Comparison of ENCODE assay signal across 17 cellular contexts in genomic region chr19:48495391-48495790, GRCh38. TPM values are rescaled to one million over a fixed set of nuclear protein-coding genes. Genes with fewer than 3 reads are reported as not detected.
DNase-seq lines count a peak whose midpoint lies in the region; ATAC-seq and TF ChIP-seq lines count a peak whose summit lies in the region.
"Had no signal": no experiment of that assay in that cellular context is flagged by ENCODE, and none has a peak within 500 bp of the region (broad histone marks: within the 10 kb centered on the region; RNA-seq: fewer than 3 reads in every experiment).

No MANE protein-coding gene starts in this region.

- no peak for TF ChIP-seq POLR2A in testis (IDR thresholded peaks at IDR 0.05)

- H3K36me3 ChIP-seq in testis (ENCODE audit: low read depth, missing control alignments) (no peaks in the 10 kb centered on the region), Karpas-422 (ENCODE audit: insufficient read depth, low read length) (no peaks in the 10 kb centered on the region)
- H3K36me3 ChIP-seq: lower lobe of right lung had no signal

- no peaks in the 10 kb centered on the region for H3K79me2 ChIP-seq in Karpas-422 (ENCODE audit: low read length)

- no peak for ATAC-seq in naive thymus-derived CD8-positive, alpha-beta T cell
- ATAC-seq in GM21576 (IDR thresholded peaks at IDR 0.05; ENCODE audit: unreplicated experiment), result no peak
- ATAC-seq: lower lobe of right lung had no signal

- peak overlapping the region in 2 of 5 experiments; percentile 18 to 80 for H3K27ac Mint-ChIP-seq in brain
- H3K27ac Mint-ChIP-seq in naive thymus-derived CD8-positive, alpha-beta T cell, result peak overlapping the region in 2 of 10 donors; percentile 7 to 50
- H3K27ac Mint-ChIP-seq: activated B cell treated with CpG ODN at 0.5 μM for 24 hours; stimulated activated naive CD8-positive, alpha-beta T cell treated with anti-CD3 and anti-CD28 coated beads, Interleukin-15, Interleukin-2, amounts not matched to agents 100 ng/mL and 50 ng/mL, for 24 hours had no signal

- H3K4me2 ChIP-seq in Karpas-422 (ENCODE audit: low read depth, low read length, poor library complexity, severe bottlenecking), result no peak overlapping the region

- H3K27ac ChIP-seq in testis (no peak overlapping the region), Karpas-422 (ENCODE audit: low read length) (no peak overlapping the region)
- H3K27ac ChIP-seq: hepatocyte, lower lobe of right lung had no signal

- peak overlapping the region in 4 of 5 experiments; percentile 5 to 85 (median 64) for H3K4me3 Mint-ChIP-seq in brain
- H3K4me3 Mint-ChIP-seq in naive thymus-derived CD8-positive, alpha-beta T cell, result peak overlapping the region in 9 of 10 donors; percentile 10 to 88 (median 56)

- peaks cover 18% of the 10 kb centered on the region for H3K36me3 Mint-ChIP-seq in brain
- peaks cover 0 to 6% (median 0%) of the 10 kb centered on the region in 3 donors for H3K36me3 Mint-ChIP-seq in naive thymus-derived CD8-positive, alpha-beta T cell

- H3K9ac ChIP-seq in Karpas-422 (ENCODE audit: low read length), result no peak overlapping the region

- H3K4me1 ChIP-seq in testis (peaks cover 6% of the 10 kb centered on the region), Karpas-422 (ENCODE audit: low read length) (no peaks in the 10 kb centered on the region)

- intact Hi-C loops in testis (cut with DNase I; ENCODE audit: low total_unique reads), result no loop called here

- no peaks in the 10 kb centered on the region for H4K20me1 ChIP-seq in Karpas-422 (ENCODE audit: insufficient read depth, low read depth, low read length)

- H3K27me3 Mint-ChIP-seq in brain, result peaks cover 29% of the 10 kb centered on the region
- peaks cover 0 to 37% (median 9%) of the 10 kb centered on the region in 5 donors for H3K27me3 Mint-ChIP-seq in naive thymus-derived CD8-positive, alpha-beta T cell

- H3K4me3 ChIP-seq in testis (no peak overlapping the region), Karpas-422 (ENCODE audit: low read length) (no peak overlapping the region)
- H3K4me3 ChIP-seq: hepatocyte had no signal

- H3K9me3 ChIP-seq in testis (no peaks in the 10 kb centered on the region), Karpas-422 (ENCODE audit: low read length) (no peaks in the 10 kb centered on the region)
- H3K9me3 ChIP-seq: lower lobe of right lung had no signal

- POLR2A ChIA-PET in naive thymus-derived CD8-positive, alpha-beta T cell (lab: Charles Lee), result interaction anchor here (0.7 kb wide), 1 partner anchor 122 kb away, joined by 4 read pairs; no protein-coding TSS in a partner anchor

- no peak overlapping the region for H2AFZ ChIP-seq in Karpas-422 (ENCODE audit: low read length)
- H2AFZ ChIP-seq: hepatocyte had no signal

- H3K9me3 Mint-ChIP-seq in brain, result peaks cover 0 to 2% (median 0%) of the 10 kb centered on the region in 5 experiments
- H3K9me3 Mint-ChIP-seq in naive thymus-derived CD8-positive, alpha-beta T cell, result no peaks in the 10 kb centered on the region
- H3K9me3 Mint-ChIP-seq: activated B cell treated with CpG ODN at 0.5 μM for 24 hours; stimulated activated naive CD8-positive, alpha-beta T cell treated with anti-CD3 and anti-CD28 coated beads, Interleukin-15, Interleukin-2, amounts not matched to agents 100 ng/mL and 50 ng/mL, for 24 hours had no signal

- no peaks in the 10 kb centered on the region for H3K27me3 ChIP-seq in testis
- no peaks in the 10 kb centered on the region for H3K27me3 ChIP-seq in Karpas-422 (ENCODE audit: low read length)
- H3K27me3 ChIP-seq: hepatocyte had no signal

- peaks cover 40% of the 10 kb centered on the region for H3K4me1 Mint-ChIP-seq in brain
- H3K4me1 Mint-ChIP-seq in naive thymus-derived CD8-positive, alpha-beta T cell, result peaks cover 18 to 49% (median 45%) of the 10 kb centered on the region in 4 donors

- peak; percentile 52 for DNase-seq in CD1c-positive myeloid dendritic cell (ENCODE audit: extremely low spot score)
- DNase-seq in HT1080 (ENCODE audit: low read depth), result peak; percentile 50
- no peak for DNase-seq in naive thymus-derived CD8-positive, alpha-beta T cell
- no peak for DNase-seq in testis
- DNase-seq in Karpas-422, result no peak
- DNase-seq: activated B cell treated with CpG ODN at 0.5 μM for 24 hours; activated T-cell treated with anti-CD3 and anti-CD28 coated beads, Interleukin-2, amount 50 U/mL, for 48 hours; aorta; lower lobe of right lung; NCI-H1105; NCI-H510A treated with DMSO at 0.1 percent for 48 hours; stimulated activated CD4-positive, alpha-beta T cell treated with anti-CD3 and anti-CD28 coated beads, Interleukin-4, amount 100 ng/mL, for 24 hours had no signal

- H3K9me2 ChIP-seq in Karpas-422 (replicated peaks; ENCODE audit: insufficient read depth, low read length), result no peaks in the 10 kb centered on the region

- TF ChIP-seq CTCF in brain (conservative IDR thresholded peaks at IDR 0.05), result no peak
- TF ChIP-seq CTCF in testis (IDR thresholded peaks at IDR 0.05), result no peak

- WGBS in testis, 2 donors, result 64 to 75% methylated on average over 6 of the region's 6 CpGs

RNA-seq across cellular contexts. Expression of gene LMTK3, which starts 16.2 kb away (rescaled TPM):
- total RNA-seq in HT1080 (2014; rRNA removed; shearing (Covaris generic)), result 0.05 TPM in 1 of 2 replicates, not detected in the other
- polyA plus RNA-seq in HT1080 (2015; cell fraction: cytosol; rRNA removed), result 0.06 and 0.08 TPM in 2 replicates
- 0.07 and 0.20 TPM in 2 replicates for polyA plus RNA-seq in HT1080 (2015; cell fraction: nucleus; rRNA removed)
- polyA plus RNA-seq in brain (ENCODE audit: insufficient read depth, low read depth, low replicate concordance) (27.6 TPM), testis (ENCODE audit: insufficient read depth, low read depth, low replicate concordance) (0.96 TPM)
- total RNA-seq in naive thymus-derived CD8-positive, alpha-beta T cell, result 10 to 100 TPM; 21.4 to 21.5 TPM
- polyA plus RNA-seq in naive thymus-derived CD8-positive, alpha-beta T cell, result under 1 TPM in 1 of 3 donors, not detected in 2; 0.15 TPM
- 1 to 10 TPM in 1 of 2 donors, under 1 TPM in 1; 0.62 to 1.7 TPM for total RNA-seq in testis
- total RNA-seq in Karpas-422 (2014; rRNA removed; shearing (Covaris generic); ENCODE audit: low replicate concordance), result 0.54 TPM in 1 of 2 replicates, not detected in the other

RNA-seq across cellular contexts. Expression of gene CYTH2, which starts 26.2 kb away (rescaled TPM):
- total RNA-seq in HT1080 (2014; rRNA removed; shearing (Covaris generic)), result 38.1 and 44.3 TPM in 2 replicates
- polyA plus RNA-seq in HT1080 (2015; cell fraction: cytosol; rRNA removed), result 39.9 and 41.5 TPM in 2 replicates
- 131 and 138 TPM in 2 replicates for polyA plus RNA-seq in HT1080 (2015; cell fraction: nucleus; rRNA removed)
- polyA plus RNA-seq in brain (ENCODE audit: insufficient read depth, low read depth, low replicate concordance) (108 TPM), testis (ENCODE audit: insufficient read depth, low read depth, low replicate concordance) (132 TPM)
- total RNA-seq in naive thymus-derived CD8-positive, alpha-beta T cell, result 10 to 100 TPM; 72.2 to 77.7 TPM
- 10 to 100 TPM; 20.5 to 32.0 (median 28.2) TPM for polyA plus RNA-seq in naive thymus-derived CD8-positive, alpha-beta T cell
- total RNA-seq in testis, result 100 to 1,000 TPM in 1 of 2 donors, 10 to 100 TPM in 1; 92.7 to 123 TPM
- 32.5 and 60.4 TPM in 2 replicates for total RNA-seq in Karpas-422 (2014; rRNA removed; shearing (Covaris generic); ENCODE audit: low replicate concordance)

RNA-seq across cellular contexts. Expression of gene KCNJ14, which starts 40.0 kb away (rescaled TPM):
- total RNA-seq in HT1080 (2014; rRNA removed; shearing (Covaris generic)), result 0.40 and 0.79 TPM in 2 replicates
- 0.79 and 0.88 TPM in 2 replicates for polyA plus RNA-seq in HT1080 (2015; cell fraction: cytosol; rRNA removed)
- polyA plus RNA-seq in HT1080 (2015; cell fraction: nucleus; rRNA removed), result 3.6 and 4.4 TPM in 2 replicates
- 0.80 TPM for polyA plus RNA-seq in brain (ENCODE audit: insufficient read depth, low read depth, low replicate concordance)
- total RNA-seq in naive thymus-derived CD8-positive, alpha-beta T cell, result 1 to 10 TPM; 2.7 to 2.9 TPM
- polyA plus RNA-seq in naive thymus-derived CD8-positive, alpha-beta T cell, result under 1 TPM in 2 of 3 donors, not detected in 1; 0.39 to 0.42 TPM
- total RNA-seq in testis, result 1 to 10 TPM; 1.6 to 2.2 TPM
- polyA plus RNA-seq in testis (ENCODE audit: insufficient read depth, low read depth, low replicate concordance), result 0.66 TPM
- total RNA-seq in Karpas-422 (2014; rRNA removed; shearing (Covaris generic); ENCODE audit: low replicate concordance), result 0.69 and 1.1 TPM in 2 replicates

RNA-seq across cellular contexts. Expression of gene GRWD1, which starts 49.6 kb away (rescaled TPM):
- total RNA-seq in HT1080 (2014; rRNA removed; shearing (Covaris generic)), result 97.2 and 113 TPM in 2 replicates
- 51.1 and 64.3 TPM in 2 replicates for polyA plus RNA-seq in HT1080 (2015; cell fraction: cytosol; rRNA removed)
- 54.8 and 56.9 TPM in 2 replicates for polyA plus RNA-seq in HT1080 (2015; cell fraction: nucleus; rRNA removed)
- polyA plus RNA-seq in brain (ENCODE audit: insufficient read depth, low read depth, low replicate concordance) (20.4 TPM), testis (ENCODE audit: insufficient read depth, low read depth, low replicate concordance) (17.8 TPM)
- total RNA-seq in naive thymus-derived CD8-positive, alpha-beta T cell, result 10 to 100 TPM; 39.1 to 41.2 TPM
- polyA plus RNA-seq in naive thymus-derived CD8-positive, alpha-beta T cell, result 10 to 100 TPM; 32.9 to 59.9 (median 40.3) TPM
- 10 to 100 TPM; 32.8 to 35.2 TPM for total RNA-seq in testis
- 15.9 and 22.2 TPM in 2 replicates for total RNA-seq in Karpas-422 (2014; rRNA removed; shearing (Covaris generic); ENCODE audit: low replicate concordance)

RNA-seq across cellular contexts. Expression of gene SULT2B1, which starts 56.6 kb away (rescaled TPM):
- total RNA-seq in HT1080 (2014; rRNA removed; shearing (Covaris generic)), result not detected in 2 replicates
- polyA plus RNA-seq in HT1080 (2015; cell fraction: cytosol; rRNA removed), result not detected in 2 replicates
- polyA plus RNA-seq in HT1080 (2015; cell fraction: nucleus; rRNA removed), result not detected in 2 replicates
- polyA plus RNA-seq in brain (ENCODE audit: insufficient read depth, low read depth, low replicate concordance), result 3.5 TPM
- not detected for total RNA-seq in naive thymus-derived CD8-positive, alpha-beta T cell
- under 1 TPM in 1 of 3 donors, not detected in 2; 0.18 TPM for polyA plus RNA-seq in naive thymus-derived CD8-positive, alpha-beta T cell
- 1 to 10 TPM; 1.1 to 1.4 TPM for total RNA-seq in testis
- polyA plus RNA-seq in testis (ENCODE audit: insufficient read depth, low read depth, low replicate concordance), result 1.0 TPM
- not detected in 2 replicates for total RNA-seq in Karpas-422 (2014; rRNA removed; shearing (Covaris generic); ENCODE audit: low replicate concordance)
- total RNA-seq: activated B cell treated with CpG ODN at 0.5 μM for 24 hours, aorta, hepatocyte, pulmonary artery endothelial cell had no signal

Comparison
In these comparisons a context has a peak if more than half of its experiments do, and no peak if none do; other contexts are left out.
1. DNase-seq: peak in CD1c-positive myeloid dendritic cell (single experiment) and HT1080 (single experiment); none in naive thymus-derived CD8-positive, alpha-beta T cell (0 of 10), testis (single experiment) and Karpas-422 (single experiment).
2. RNA of gene LMTK3, which starts 16.2 kb away (total RNA-seq): 21.4 to 21.5 TPM in naive thymus-derived CD8-positive, alpha-beta T cell; 0.62 to 1.7 TPM in testis, 0.05 TPM in HT1080 and 0.54 TPM in Karpas-422; every median in the first group is over 4 times any median in the second.